In genomic region chr5:10702911-10703491, GRCh38 we compare ENCODE assay signal across 1 cellular context.
TF ChIP-seq lines count a peak whose summit lies in the region.

No MANE protein-coding gene starts in this region.

TF ChIP-seq in K562, 482 proteins besides CTCF, POLR2A, EP300 and RAD21 (continued from another document and continues in another):
- TF ChIP-seq ARID3A (IDR thresholded peaks at IDR 0.05; ENCODE audit: borderline replicate concordance, low read depth, low read length): peak; percentile 59; the same call in 1 of the 2 replicates
- TF ChIP-seq CEBPG (CRISPR knock-in tag; IDR thresholded peaks at IDR 0.05): no peak; the same call in 1 of the 2 replicates
- TF ChIP-seq CEBPG (tag; conservative IDR thresholded peaks at IDR 0.05 in 1 of 2, IDR thresholded peaks at IDR 0.05 in 1 of 2): no peak
- TF ChIP-seq POLR3G (IDR thresholded peaks at IDR 0.05; ENCODE audit: extremely low read depth, insufficient read length, insufficient replicate concordance): no peak
- no peak for TF ChIP-seq TAF15 (IDR thresholded peaks at IDR 0.05; ENCODE audit: low read depth, low read length)
- TF ChIP-seq RFX5 (IDR thresholded peaks at IDR 0.05; ENCODE audit: low read depth, low read length): no peak
- TF ChIP-seq SP1 (CRISPR knock-in tag; IDR thresholded peaks at IDR 0.05): peak; percentile 70
- TF ChIP-seq ZNF41 (CRISPR knock-in tag; conservative IDR thresholded peaks at IDR 0.05): no peak
- TF ChIP-seq SMAD4 (CRISPR knock-in tag; conservative IDR thresholded peaks at IDR 0.05): peak; percentile 52; the same call in 1 of the 2 replicates
- TF ChIP-seq GABPB2 (CRISPR knock-in tag; conservative IDR thresholded peaks at IDR 0.05): no peak
- no peak for TF ChIP-seq SAFB2 (IDR thresholded peaks at IDR 0.05; ENCODE audit: borderline replicate concordance, low read depth, low read length, severe bottlenecking)
- TF ChIP-seq ZNF146 (CRISPR knock-in tag; IDR thresholded peaks at IDR 0.05; ENCODE audit: unreplicated experiment): no peak
- TF ChIP-seq RBM17 (IDR thresholded peaks at IDR 0.05; ENCODE audit: borderline replicate concordance, low read depth, low read length): no peak
- TF ChIP-seq ZNF253 (CRISPR knock-in tag; conservative IDR thresholded peaks at IDR 0.05): no peak
- no peak for TF ChIP-seq UBTF (IDR thresholded peaks at IDR 0.05; ENCODE audit: borderline replicate concordance in 1 of 2, low read depth in 2 of 2, low read length in 2 of 2)
- no peak for TF ChIP-seq PYGO2 (tag; IDR thresholded peaks at IDR 0.05)
- peak; percentile 67 for TF ChIP-seq FOS (IDR thresholded peaks at IDR 0.05; ENCODE audit: extremely low read depth, insufficient read length)
- TF ChIP-seq OTX1 (CRISPR knock-in tag; IDR thresholded peaks at IDR 0.05): no peak
- no peak for TF ChIP-seq ERF (CRISPR knock-in tag; IDR thresholded peaks at IDR 0.05)
- no peak for TF ChIP-seq NFYB (IDR thresholded peaks at IDR 0.05; ENCODE audit: extremely low read depth, insufficient read length)
- TF ChIP-seq SMAD2 (IDR thresholded peaks at IDR 0.05; ENCODE audit: low read depth, low read length): no peak
- TF ChIP-seq ZNF766 (CRISPR knock-in tag; conservative IDR thresholded peaks at IDR 0.05): no peak
- TF ChIP-seq CREM (IDR thresholded peaks at IDR 0.05; ENCODE audit: low read depth): no peak; the same call in 1 of the 2 replicates
- no peak for TF ChIP-seq RERE (CRISPR knock-in tag; IDR thresholded peaks at IDR 0.05; ENCODE audit: borderline replicate concordance)
- TF ChIP-seq HDAC6 (IDR thresholded peaks at IDR 0.05; ENCODE audit: low read depth, low read length): no peak
- TF ChIP-seq POLR3A (IDR thresholded peaks at IDR 0.05; ENCODE audit: borderline replicate concordance, extremely low read depth, insufficient read depth, insufficient read length): no peak
- no peak for TF ChIP-seq HSF4 (CRISPR knock-in tag; IDR thresholded peaks at IDR 0.05; ENCODE audit: borderline replicate concordance)
- TF ChIP-seq ZBTB8A (IDR thresholded peaks at IDR 0.05; ENCODE audit: partially characterized antibody): no peak
- TF ChIP-seq ZFPM2 (CRISPR knock-in tag; IDR thresholded peaks at IDR 0.05): no peak
- TF ChIP-seq HNRNPL (IDR thresholded peaks at IDR 0.05; ENCODE audit: low read depth, low read length): no peak
- TF ChIP-seq L3MBTL2 (IDR thresholded peaks at IDR 0.05): 0 out of 2 replicates have a peak, but pooled peaks have one; percentile 9
- TF ChIP-seq SMARCE1 (IDR thresholded peaks at IDR 0.05): peak; percentile 97
- no peak; the same call in 1 of the 2 replicates for TF ChIP-seq MYC (IDR thresholded peaks at IDR 0.05; ENCODE audit: low read depth, low read length)
- no peak for TF ChIP-seq MYC (CRISPR knock-in tag; IDR thresholded peaks at IDR 0.05; ENCODE audit: borderline replicate concordance, low read depth)
- TF ChIP-seq BDP1 (IDR thresholded peaks at IDR 0.05; ENCODE audit: insufficient read depth, insufficient read length): no peak
- peak; percentile 50 to 94 for TF ChIP-seq FOXK2 (conservative IDR thresholded peaks at IDR 0.05 in 1 of 2, IDR thresholded peaks at IDR 0.05 in 1 of 2; ENCODE audit: low read depth in 2 of 2)
- 0 out of 2 replicates have a peak, but pooled peaks have one; percentile 34 for TF ChIP-seq JUNB (CRISPR knock-in tag; conservative IDR thresholded peaks at IDR 0.05)
- peak; percentile 71 for TF ChIP-seq NFIC (IDR thresholded peaks at IDR 0.05)
- TF ChIP-seq TBL1XR1 (IDR thresholded peaks at IDR 0.05; ENCODE audit: low read length in 2 of 2): peak; percentile 39 to 83; a peak in 3 of 4 replicates
- no peak for TF ChIP-seq STAT5B (CRISPR knock-in tag; IDR thresholded peaks at IDR 0.05)
- TF ChIP-seq BCL6 (CRISPR knock-in tag; IDR thresholded peaks at IDR 0.05): no peak
- no peak for TF ChIP-seq ZNF551 (CRISPR knock-in tag; IDR thresholded peaks at IDR 0.05)
- peak; percentile 46 for TF ChIP-seq MAFK (IDR thresholded peaks at IDR 0.05; ENCODE audit: low read length)
- TF ChIP-seq MEF2D (tag; conservative IDR thresholded peaks at IDR 0.05; ENCODE audit: low read depth): peak; percentile 70
- TF ChIP-seq ATF7 (IDR thresholded peaks at IDR 0.05): peak; percentile 88
- peak; percentile 79 for TF ChIP-seq ZNF175 (CRISPR knock-in tag; IDR thresholded peaks at IDR 0.05; ENCODE audit: low read depth)
- TF ChIP-seq AFF4 (CRISPR knock-in tag; IDR thresholded peaks at IDR 0.05): no peak
- no peak for TF ChIP-seq ARHGAP35 (IDR thresholded peaks at IDR 0.05; ENCODE audit: partially characterized antibody)
- TF ChIP-seq FOXJ3 (CRISPR knock-in tag; IDR thresholded peaks at IDR 0.05): peak; percentile 84
- no peak for TF ChIP-seq BRF1 (IDR thresholded peaks at IDR 0.05; ENCODE audit: borderline replicate concordance, extremely low read depth, insufficient read length)
- TF ChIP-seq MCM5 (IDR thresholded peaks at IDR 0.05; ENCODE audit: low read depth): no peak
- TF ChIP-seq ZNF280A (IDR thresholded peaks at IDR 0.05; ENCODE audit: low read depth, partially characterized antibody): no peak
- peak in 1 of 2 experiments; percentile 34; a peak in 1 of 3 replicates for TF ChIP-seq CBX3 (IDR thresholded peaks at IDR 0.05; ENCODE audit: borderline replicate concordance in 1 of 2, low read length in 2 of 2)
- no peak for TF ChIP-seq THRAP3 (IDR thresholded peaks at IDR 0.05; ENCODE audit: borderline replicate concordance)
- TF ChIP-seq BMI1 (IDR thresholded peaks at IDR 0.05; ENCODE audit: low read length): no peak
- no peak for TF ChIP-seq KDM2B (CRISPR knock-in tag; IDR thresholded peaks at IDR 0.05)
- no peak for TF ChIP-seq MECOM (CRISPR knock-in tag; IDR thresholded peaks at IDR 0.05)
- no peak for TF ChIP-seq ZNF224 (CRISPR knock-in tag; IDR thresholded peaks at IDR 0.05)
